In genomic region chr11:105040703-105041102, GRCh38 we compare ENCODE assay signal across 9 cellular contexts. TPM values are rescaled to one million over a fixed set of nuclear protein-coding genes. Genes with fewer than 3 reads are reported as not detected.
"Had no signal": no experiment of that assay in that cellular context is flagged by ENCODE, and none has a peak within 500 bp of the region (broad histone marks: within the 10 kb centered on the region; RNA-seq: fewer than 3 reads in every experiment).

No MANE protein-coding gene starts in this region.

- H3K4me3 Mint-ChIP-seq: GM23338, H9 had no signal

- H3K4me3 ChIP-seq: GM23338 had no signal

- H3K4me1 Mint-ChIP-seq: GM23338, H9 had no signal

- DNase-seq: H9, HCEC 1CT, KBM-7 had no signal

- H3K27ac Mint-ChIP-seq: GM23338, H9, IgD-negative memory B cell had no signal

- H3K4me2 ChIP-seq: GM23338 had no signal

- ATAC-seq: GM23338 had no signal

- H3K27me3 Mint-ChIP-seq: IgD-negative memory B cell had no signal

- H3K9me3 Mint-ChIP-seq: GM23338, H9 had no signal

- FAIRE-seq: H1, H54, HTR-8/SVneo had no signal

RNA-seq across cellular contexts. Expression of gene CARD16, which starts 4.4 kb away (rescaled TPM):
- total RNA-seq: GM23338, H1, H9, HT-29 had no signal
- polyA plus RNA-seq: GM23338, H1 had no signal

RNA-seq across cellular contexts. Expression of gene CASP1, which starts 5.8 kb away (rescaled TPM):
- total RNA-seq: H1, H9, HT-29 had no signal
- polyA plus RNA-seq: GM23338, H1 had no signal

RNA-seq across cellular contexts. Expression of gene CASP5, which starts 17.7 kb away (rescaled TPM):
- total RNA-seq: GM23338, H1, H9, HT-29 had no signal
- polyA plus RNA-seq: GM23338, H1 had no signal
